ENCODE assay signal across 8 cellular contexts in genomic region chr9:41754403-41754802, GRCh38.
DNase-seq lines count a peak whose midpoint lies in the region; FAIRE-seq and TF ChIP-seq lines count a peak whose summit lies in the region.
"Not testable (repeated sequence)": the region's sequence is repeated elsewhere in the genome, so short reads cannot be mapped to it uniquely, and the experiment has no call there.

No MANE protein-coding gene starts in this region.

- H2AFZ ChIP-seq in hepatocyte: not testable (repeated sequence)

- peak; percentile 0 for DNase-seq in H4 (ENCODE audit: low spot score)
- DNase-seq in ecto neural progenitor cell (ENCODE audit: low spot score): peak; percentile 12
- DNase-seq in esophagus muscularis mucosa (ENCODE audit: extremely low spot score): peak; percentile 34
- peak; percentile 0 for DNase-seq in hepatocyte (ENCODE audit: low spot score)
- peak; percentile 39 for DNase-seq in kidney
- DNase-seq in neural crest cell (ENCODE audit: low read depth, low spot score): not testable (repeated sequence)
- DNase-seq in spleen: peak; percentile 61

- not testable (repeated sequence) for H3K4me3 Mint-ChIP-seq in activated naive CD4-positive, alpha-beta T cell treated with anti-CD3 and anti-CD28 coated beads, Interleukin-2, amount 50 U/mL, for 24 hours; neural crest cell

- H3K9me2 ChIP-seq in hepatocyte (replicated peaks; ENCODE audit: insufficient read depth): not testable (repeated sequence)

- H3K36me3 Mint-ChIP-seq in activated naive CD4-positive, alpha-beta T cell treated with anti-CD3 and anti-CD28 coated beads, Interleukin-2, amount 50 U/mL, for 24 hours; neural crest cell (ENCODE audit: low read depth): not testable (repeated sequence)

- H3K9me3 ChIP-seq in esophagus muscularis mucosa; hepatocyte (ENCODE audit: low read depth); kidney (ENCODE audit: control insufficient read depth in 1 of 2, low read length in 2 of 2); spleen: not testable (repeated sequence)

- H3K9me3 Mint-ChIP-seq in activated naive CD4-positive, alpha-beta T cell treated with anti-CD3 and anti-CD28 coated beads, Interleukin-2, amount 50 U/mL, for 24 hours; neural crest cell: not testable (repeated sequence)

- not testable (repeated sequence) for H3K36me3 ChIP-seq in esophagus muscularis mucosa; hepatocyte (replicated peaks; ENCODE audit: insufficient read depth, low read depth); kidney (ENCODE audit: control insufficient read depth in 1 of 2, insufficient read depth in 2 of 2, low read length in 2 of 2); spleen

- H4K20me1 ChIP-seq in hepatocyte (ENCODE audit: insufficient read depth, poor library complexity, severe bottlenecking): not testable (repeated sequence)

- not testable (repeated sequence) for H3K27ac ChIP-seq in esophagus muscularis mucosa (replicated peaks in 1 of 4); hepatocyte; kidney (ENCODE audit: low read depth in 2 of 2, low read length in 2 of 2); spleen

- TF ChIP-seq CTCF in esophagus muscularis mucosa (IDR thresholded peaks at IDR 0.05); hepatocyte (IDR thresholded peaks at IDR 0.05; ENCODE audit: poor library complexity); kidney (IDR thresholded peaks at IDR 0.05; ENCODE audit: borderline replicate concordance, extremely low read depth, insufficient read depth); neural crest cell (conservative IDR thresholded peaks at IDR 0.05); spleen (IDR thresholded peaks at IDR 0.05 in 8 of 11, conservative IDR thresholded peaks at IDR 0.05 in 3 of 11): not testable (repeated sequence)

- not testable (repeated sequence) for TF ChIP-seq POLR2A in esophagus muscularis mucosa (IDR thresholded peaks at IDR 0.05; ENCODE audit: low read depth); spleen (IDR thresholded peaks at IDR 0.05)

- H3K79me2 ChIP-seq in hepatocyte: not testable (repeated sequence)

- not testable (repeated sequence) for H3K4me1 Mint-ChIP-seq in activated naive CD4-positive, alpha-beta T cell treated with anti-CD3 and anti-CD28 coated beads, Interleukin-2, amount 50 U/mL, for 24 hours; neural crest cell

- not testable (repeated sequence) for H3K4me2 ChIP-seq in hepatocyte

- TF ChIP-seq EP300 in esophagus muscularis mucosa (IDR thresholded peaks at IDR 0.05): not testable (repeated sequence)

- intact Hi-C loops in esophagus muscularis mucosa (cut with DNase I); kidney (cut with DNase I); spleen (cut with DNase I; ENCODE audit: low total_unique reads): not testable (repeated sequence)

- 92% methylated on average over 12 of the region's 15 CpGs for WGBS in esophagus muscularis mucosa
- WGBS in hepatocyte (ENCODE audit: low lambda C conversion rate, missing lambda C conversion rate): 90% methylated on average over 15 of the region's 15 CpGs
- WGBS in spleen, 5 donors: 82 to 92% (median 90%) methylated on average over 9 to 13 of the region's 15 CpGs

- not testable (repeated sequence) for H3K4me1 ChIP-seq in esophagus muscularis mucosa; hepatocyte (ENCODE audit: insufficient read depth); kidney (ENCODE audit: control insufficient read depth in 1 of 2, insufficient read depth in 1 of 2, low read depth in 1 of 2, low read length in 2 of 2); spleen

- peak overlapping the region; percentile 51 for H3K27ac Mint-ChIP-seq in activated naive CD4-positive, alpha-beta T cell treated with anti-CD3 and anti-CD28 coated beads, Interleukin-2, amount 50 U/mL, for 24 hours
- H3K27ac Mint-ChIP-seq in neural crest cell (ENCODE audit: unreplicated experiment): peak overlapping the region; percentile 87

- FAIRE-seq in kidney (lab: Jason Lieb, UNC): not testable (repeated sequence)

- H3K27me3 ChIP-seq in esophagus muscularis mucosa; hepatocyte; spleen (replicated peaks in 1 of 7): not testable (repeated sequence)

- not testable (repeated sequence) for H3K4me3 ChIP-seq in esophagus muscularis mucosa; hepatocyte; kidney (ENCODE audit: low read length in 2 of 2); spleen

- not testable (repeated sequence) for H3K9ac ChIP-seq in kidney (ENCODE audit: low read length in 2 of 2)

- not testable (repeated sequence) for H3K27me3 Mint-ChIP-seq in activated naive CD4-positive, alpha-beta T cell treated with anti-CD3 and anti-CD28 coated beads, Interleukin-2, amount 50 U/mL, for 24 hours; neural crest cell (ENCODE audit: low read depth)
